Comparison of ENCODE assay signal across 34 cellular contexts in genomic region chr14:70677324-70677723, GRCh38.
"Had no signal": no experiment of that assay in that cellular context is flagged by ENCODE, and none has a peak within 500 bp of the region (broad histone marks: within the 10 kb centered on the region; RNA-seq: fewer than 3 reads in every experiment).

No MANE protein-coding gene starts in this region.

- H3K27ac ChIP-seq: brain microvascular endothelial cell, esophagus muscularis mucosa, foreskin keratinocyte, gastrocnemius medialis, WERI-Rb-1 had no signal

- H3K36me3 ChIP-seq: brain microvascular endothelial cell, esophagus muscularis mucosa, gastrocnemius medialis, WERI-Rb-1 had no signal

- ATAC-seq: activated CD4-positive, alpha-beta T cell treated with anti-CD3 and anti-CD28 coated beads for 36 hours; activated T-cell treated with anti-CD3 and anti-CD28 coated beads, Interleukin-2, amount 50 U/mL, for 72 hours; effector memory CD8-positive, alpha-beta T cell; foreskin keratinocyte; gastrocnemius medialis; T-helper 17 cell had no signal

- H3K4me1 Mint-ChIP-seq: activated CD4-positive, alpha-beta memory T cell treated with anti-CD3 and anti-CD28 coated beads, Interleukin-2, amount 10 ng/mL, durations not matched to agents 7 days and 5 days; activated CD4-positive, alpha-beta T cell treated with anti-CD3 and anti-CD28 coated beads, Interleukin-2, amount 10 ng/mL, durations not matched to agents 24 days and 14 days had no signal

- H3K27me3 Mint-ChIP-seq: activated CD4-positive, alpha-beta memory T cell treated with anti-CD3 and anti-CD28 coated beads, Interleukin-2, amount 10 ng/mL, durations not matched to agents 7 days and 5 days; activated CD4-positive, alpha-beta T cell treated with anti-CD3 and anti-CD28 coated beads for 36 hours; activated CD4-positive, alpha-beta T cell treated with anti-CD3 and anti-CD28 coated beads, Interleukin-2, amount 10 ng/mL, durations not matched to agents 24 days and 14 days; activated naive CD8-positive, alpha-beta T cell; activated T-cell treated with anti-CD3 and anti-CD28 coated beads, Interleukin-2, amount 50 U/mL, for 24 hours; effector memory CD8-positive, alpha-beta T cell; T-helper 17 cell had no signal

- H3K27me3 ChIP-seq: brain microvascular endothelial cell, esophagus muscularis mucosa, foreskin keratinocyte, gastrocnemius medialis had no signal

- DNase-seq: activated CD4-positive, alpha-beta memory T cell treated with anti-CD3 and anti-CD28 coated beads, Interleukin-2, amount 10 ng/mL, durations not matched to agents 7 days and 5 days; activated CD4-positive, alpha-beta T cell treated with anti-CD3 and anti-CD28 coated beads for 36 hours; activated CD4-positive, alpha-beta T cell treated with anti-CD3 and anti-CD28 coated beads, Interleukin-2, amount 10 ng/mL, durations not matched to agents 24 days and 14 days; activated CD4-positive, alpha-beta T cell treated with anti-CD3 and anti-CD28 coated beads, Interleukin-2, amount 50 U/mL, for 4 hours; activated CD4-positive, CD25-positive, alpha-beta regulatory T cell; activated CD4-positive, CD25-positive, alpha-beta regulatory T cell treated with anti-CD3 and anti-CD28 coated beads, Interleukin-2, amount 50 U/mL, for 72 hours; activated CD8-positive, alpha-beta memory T cell treated with anti-CD3 and anti-CD28 coated beads, Interleukin-2, amount 50 U/mL, for 48 hours; activated gamma-delta T cell; activated naive CD4-positive, alpha-beta T cell; activated naive CD4-positive, alpha-beta T cell treated with anti-CD3 and anti-CD28 coated beads, Interleukin-2, amount 50 U/mL, for 16 hours; activated T-cell treated with anti-CD3 and anti-CD28 coated beads for 4 hours; activated T-cell treated with anti-CD3 and anti-CD28 coated beads, Interleukin-2, amount 50 U/mL, for 24 hours; activated T-cell treated with anti-CD3 and anti-CD28 coated beads, Interleukin-2, amount 50 U/mL, for 72 hours; amniotic stem cell; anterior cingulate cortex; brain microvascular endothelial cell; caudate nucleus; cortex of kidney; dermis blood vessel endothelial cell; effector CD4-positive, alpha-beta T cell; effector memory CD8-positive, alpha-beta T cell; erythroblast; foreskin keratinocyte; gastrocnemius medialis; glutamatergic neuron; T-helper 1 cell; T-helper 17 cell; T1000; WERI-Rb-1 had no signal

- H3K9me3 Mint-ChIP-seq: activated CD4-positive, alpha-beta memory T cell treated with anti-CD3 and anti-CD28 coated beads, Interleukin-2, amount 10 ng/mL, durations not matched to agents 7 days and 5 days; activated CD4-positive, alpha-beta T cell treated with anti-CD3 and anti-CD28 coated beads, Interleukin-2, amount 10 ng/mL, durations not matched to agents 24 days and 14 days; activated T-cell treated with anti-CD3 and anti-CD28 coated beads, Interleukin-2, amount 50 U/mL, for 24 hours; activated T-cell treated with anti-CD3 and anti-CD28 coated beads, Interleukin-2, amount 50 U/mL, for 72 hours; effector memory CD8-positive, alpha-beta T cell; T-helper 2 cell treated with Interferon-gamma antibody and Interleukin-4, amounts not matched to agents 5 μg/mL and 100 μg/mL, for 36 hours had no signal

- H3K9me3 ChIP-seq: esophagus muscularis mucosa, gastrocnemius medialis had no signal

- FAIRE-seq: astrocyte, colon had no signal

- H3K4me3 Mint-ChIP-seq: activated CD4-positive, alpha-beta memory T cell treated with anti-CD3 and anti-CD28 coated beads, Interleukin-2, amount 10 ng/mL, durations not matched to agents 7 days and 5 days; activated CD4-positive, alpha-beta T cell treated with anti-CD3 and anti-CD28 coated beads for 36 hours; activated CD4-positive, alpha-beta T cell treated with anti-CD3 and anti-CD28 coated beads, Interleukin-2, amount 10 ng/mL, durations not matched to agents 24 days and 14 days; activated naive CD8-positive, alpha-beta T cell; activated T-cell treated with anti-CD3 and anti-CD28 coated beads, Interleukin-2, amount 50 U/mL, for 24 hours; activated T-cell treated with anti-CD3 and anti-CD28 coated beads, Interleukin-2, amount 50 U/mL, for 72 hours; effector memory CD8-positive, alpha-beta T cell; T-helper 17 cell; T-helper 2 cell treated with Interferon-gamma antibody and Interleukin-4, amounts not matched to agents 5 μg/mL and 100 μg/mL, for 36 hours had no signal

- H3K4me1 ChIP-seq: esophagus muscularis mucosa, foreskin keratinocyte, gastrocnemius medialis had no signal

- H3K4me3 ChIP-seq: esophagus muscularis mucosa, gastrocnemius medialis had no signal

- H3K27ac Mint-ChIP-seq: activated CD4-positive, alpha-beta memory T cell treated with anti-CD3 and anti-CD28 coated beads, Interleukin-2, amount 10 ng/mL, durations not matched to agents 7 days and 5 days; activated CD4-positive, alpha-beta T cell treated with anti-CD3 and anti-CD28 coated beads for 36 hours; activated CD4-positive, alpha-beta T cell treated with anti-CD3 and anti-CD28 coated beads, Interleukin-2, amount 10 ng/mL, durations not matched to agents 24 days and 14 days; activated naive CD8-positive, alpha-beta T cell; activated T-cell treated with anti-CD3 and anti-CD28 coated beads, Interleukin-2, amount 50 U/mL, for 24 hours; activated T-cell treated with anti-CD3 and anti-CD28 coated beads, Interleukin-2, amount 50 U/mL, for 72 hours; effector memory CD8-positive, alpha-beta T cell; T-helper 17 cell; T-helper 2 cell treated with Interferon-gamma antibody and Interleukin-4, amounts not matched to agents 5 μg/mL and 100 μg/mL, for 36 hours had no signal
